8 cellular contexts compared by ENCODE assay signal in genomic region chr2:88691339-88692183, GRCh38.
DNase-seq lines count a peak whose midpoint lies in the region; ATAC-seq and TF ChIP-seq lines count a peak whose summit lies in the region.

TSS of gene RPIA (plus strand) at chr2:88691673. CDS start at chr2:88691699, 26 bp downstream.

- TF ChIP-seq CTCF in 22Rv1 (IDR thresholded peaks at IDR 0.05) (peak; percentile 55), retinal pigment epithelial cell (conservative IDR thresholded peaks at IDR 0.05; ENCODE audit: low read depth, low read length) (peak; percentile 61)

- peak within 1 kb of the TSS; percentile 74 for H3K27ac ChIP-seq in 22Rv1

- ATAC-seq in GM18511 (IDR thresholded peaks at IDR 0.05; ENCODE audit: unreplicated experiment) (peak; percentile 93), HG03039 (IDR thresholded peaks at IDR 0.05; ENCODE audit: unreplicated experiment) (peak; percentile 90)

- H3K4me3 ChIP-seq in retinal pigment epithelial cell (ENCODE audit: low read length): peak within 1 kb of the TSS; percentile 93

- DNase-seq in NCI-H2081 (lab: John Stamatoyannopoulos, UW): peak; percentile 98
- peak; percentile 97 for DNase-seq in T1000 (lab: John Stamatoyannopoulos, UW)
- DNase-seq in astrocyte of the hippocampus (ENCODE audit: low read depth, low spot score): peak; percentile 99
- peak; percentile 98 for DNase-seq in hippocampal formation (lab: John Stamatoyannopoulos, UW)
- DNase-seq in retinal pigment epithelial cell (ENCODE audit: low read depth): peak; percentile 97

Comparison
In these comparisons a context has a peak if more than half of its experiments do, and no peak if none do; other contexts are left out.
1. Peak in every context shown above with its lines: DNase-seq, ATAC-seq, H3K4me3 ChIP-seq and H3K27ac ChIP-seq.